ENCODE assay signal across 1 cellular context in the genomic region with DNA sequence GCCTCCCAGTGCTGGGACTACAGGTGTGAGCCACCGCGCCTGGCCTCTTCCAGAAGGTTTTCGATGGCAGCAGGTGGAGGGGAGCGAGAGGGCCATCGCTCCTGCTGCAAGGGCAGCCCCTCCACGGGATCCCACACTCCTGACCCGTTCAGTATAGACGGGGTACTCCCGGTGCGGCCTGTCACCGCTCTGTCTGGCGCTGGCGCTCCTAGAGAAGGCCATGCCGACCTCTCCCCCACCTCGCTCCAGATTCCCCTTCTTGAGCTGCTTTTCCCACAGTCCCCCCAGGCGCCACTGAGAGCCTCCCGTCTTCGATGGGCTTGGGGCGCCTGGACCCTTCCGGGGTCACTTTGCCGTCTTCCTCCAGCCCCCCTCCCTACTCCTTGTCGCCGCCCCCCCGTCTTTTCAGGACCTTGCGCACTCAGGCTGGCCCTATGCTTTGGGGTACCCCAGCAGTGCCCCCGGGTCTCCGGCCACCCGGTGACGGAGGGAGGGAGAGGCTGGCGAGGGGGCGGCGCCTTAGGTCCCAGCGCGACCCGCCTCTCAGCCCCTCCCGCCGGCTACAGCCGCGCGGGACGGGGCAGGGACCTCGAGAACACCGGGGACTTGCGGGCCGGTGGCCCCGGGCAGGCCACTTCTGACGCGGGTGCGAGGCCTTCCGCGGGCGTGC.
TF ChIP-seq lines count a peak whose summit lies in the region.

No MANE protein-coding gene starts in this region.

TF ChIP-seq in GM12878, 131 proteins besides CTCF, POLR2A, EP300 and RAD21:
- TF ChIP-seq SMAD5 (IDR thresholded peaks at IDR 0.05; ENCODE audit: low read depth) (no peak), DPF2 (IDR thresholded peaks at IDR 0.05) (no peak), EGR1 (IDR thresholded peaks at IDR 0.05; ENCODE audit: borderline replicate concordance in 1 of 2, low read depth in 2 of 2, low read length in 2 of 2) (no peak), BHLHE40 (IDR thresholded peaks at IDR 0.05; ENCODE audit: borderline replicate concordance in 1 of 2, low read depth in 2 of 2, low read length in 1 of 2) (0 out of 4 replicates have a peak, but pooled peaks of 1 of the 2 experiments have one; percentile 9), IKZF2 (IDR thresholded peaks at IDR 0.05) (no peak), LARP7 (IDR thresholded peaks at IDR 0.05) (no peak), ZSCAN29 (IDR thresholded peaks at IDR 0.05) (no peak), STAT1 (conservative IDR thresholded peaks at IDR 0.05) (no peak), ZBTB11 (CRISPR knock-in tag; IDR thresholded peaks at IDR 0.05) (no peak), NFXL1 (IDR thresholded peaks at IDR 0.05; ENCODE audit: borderline replicate concordance) (no peak), SRF (IDR thresholded peaks at IDR 0.05; ENCODE audit: low read depth in 2 of 2, low read length in 2 of 2) (no peak), HDAC2 (IDR thresholded peaks at IDR 0.05) (no peak), SREBF2 (IDR thresholded peaks at IDR 0.05; ENCODE audit: low read length) (no peak), MLLT1 (IDR thresholded peaks at IDR 0.05) (0 out of 2 replicates have a peak, but pooled peaks have one; percentile 32), NR2F1 (conservative IDR thresholded peaks at IDR 0.05) (peak; percentile 12; the same call in 1 of the 2 replicates), KLF5 (IDR thresholded peaks at IDR 0.05; ENCODE audit: partially characterized antibody) (no peak), ZNF217 (IDR thresholded peaks at IDR 0.05) (no peak), CREB1 (IDR thresholded peaks at IDR 0.05; ENCODE audit: low read depth) (no peak), HDAC6 (IDR thresholded peaks at IDR 0.05; ENCODE audit: unreplicated experiment) (no peak), TCF12 (IDR thresholded peaks at IDR 0.05; ENCODE audit: low read depth, low read length) (no peak)
- TF ChIP-seq, protein P1, sequence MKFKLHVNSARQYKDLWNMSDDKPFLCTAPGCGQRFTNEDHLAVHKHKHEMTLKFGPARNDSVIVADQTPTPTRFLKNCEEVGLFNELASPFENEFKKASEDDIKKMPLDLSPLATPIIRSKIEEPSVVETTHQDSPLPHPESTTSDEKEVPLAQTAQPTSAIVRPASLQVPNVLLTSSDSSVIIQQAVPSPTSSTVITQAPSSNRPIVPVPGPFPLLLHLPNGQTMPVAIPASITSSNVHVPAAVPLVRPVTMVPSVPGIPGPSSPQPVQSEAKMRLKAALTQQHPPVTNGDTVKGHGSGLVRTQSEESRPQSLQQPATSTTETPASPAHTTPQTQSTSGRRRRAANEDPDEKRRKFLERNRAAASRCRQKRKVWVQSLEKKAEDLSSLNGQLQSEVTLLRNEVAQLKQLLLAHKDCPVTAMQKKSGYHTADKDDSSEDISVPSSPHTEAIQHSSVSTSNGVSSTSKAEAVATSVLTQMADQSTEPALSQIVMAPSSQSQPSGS (IDR thresholded peaks at IDR 0.05; ENCODE audit: low read length) = no peak
- TF ChIP-seq, protein P2, sequence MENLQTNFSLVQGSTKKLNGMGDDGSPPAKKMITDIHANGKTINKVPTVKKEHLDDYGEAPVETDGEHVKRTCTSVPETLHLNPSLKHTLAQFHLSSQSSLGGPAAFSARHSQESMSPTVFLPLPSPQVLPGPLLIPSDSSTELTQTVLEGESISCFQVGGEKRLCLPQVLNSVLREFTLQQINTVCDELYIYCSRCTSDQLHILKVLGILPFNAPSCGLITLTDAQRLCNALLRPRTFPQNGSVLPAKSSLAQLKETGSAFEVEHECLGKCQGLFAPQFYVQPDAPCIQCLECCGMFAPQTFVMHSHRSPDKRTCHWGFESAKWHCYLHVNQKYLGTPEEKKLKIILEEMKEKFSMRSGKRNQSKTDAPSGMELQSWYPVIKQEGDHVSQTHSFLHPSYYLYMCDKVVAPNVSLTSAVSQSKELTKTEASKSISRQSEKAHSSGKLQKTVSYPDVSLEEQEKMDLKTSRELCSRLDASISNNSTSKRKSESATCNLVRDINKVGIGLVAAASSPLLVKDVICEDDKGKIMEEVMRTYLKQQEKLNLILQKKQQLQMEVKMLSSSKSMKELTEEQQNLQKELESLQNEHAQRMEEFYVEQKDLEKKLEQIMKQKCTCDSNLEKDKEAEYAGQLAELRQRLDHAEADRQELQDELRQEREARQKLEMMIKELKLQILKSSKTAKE (IDR thresholded peaks at IDR 0.05; ENCODE audit: low read depth, poor library complexity, severe bottlenecking) = no peak
- TF ChIP-seq, protein P3, sequence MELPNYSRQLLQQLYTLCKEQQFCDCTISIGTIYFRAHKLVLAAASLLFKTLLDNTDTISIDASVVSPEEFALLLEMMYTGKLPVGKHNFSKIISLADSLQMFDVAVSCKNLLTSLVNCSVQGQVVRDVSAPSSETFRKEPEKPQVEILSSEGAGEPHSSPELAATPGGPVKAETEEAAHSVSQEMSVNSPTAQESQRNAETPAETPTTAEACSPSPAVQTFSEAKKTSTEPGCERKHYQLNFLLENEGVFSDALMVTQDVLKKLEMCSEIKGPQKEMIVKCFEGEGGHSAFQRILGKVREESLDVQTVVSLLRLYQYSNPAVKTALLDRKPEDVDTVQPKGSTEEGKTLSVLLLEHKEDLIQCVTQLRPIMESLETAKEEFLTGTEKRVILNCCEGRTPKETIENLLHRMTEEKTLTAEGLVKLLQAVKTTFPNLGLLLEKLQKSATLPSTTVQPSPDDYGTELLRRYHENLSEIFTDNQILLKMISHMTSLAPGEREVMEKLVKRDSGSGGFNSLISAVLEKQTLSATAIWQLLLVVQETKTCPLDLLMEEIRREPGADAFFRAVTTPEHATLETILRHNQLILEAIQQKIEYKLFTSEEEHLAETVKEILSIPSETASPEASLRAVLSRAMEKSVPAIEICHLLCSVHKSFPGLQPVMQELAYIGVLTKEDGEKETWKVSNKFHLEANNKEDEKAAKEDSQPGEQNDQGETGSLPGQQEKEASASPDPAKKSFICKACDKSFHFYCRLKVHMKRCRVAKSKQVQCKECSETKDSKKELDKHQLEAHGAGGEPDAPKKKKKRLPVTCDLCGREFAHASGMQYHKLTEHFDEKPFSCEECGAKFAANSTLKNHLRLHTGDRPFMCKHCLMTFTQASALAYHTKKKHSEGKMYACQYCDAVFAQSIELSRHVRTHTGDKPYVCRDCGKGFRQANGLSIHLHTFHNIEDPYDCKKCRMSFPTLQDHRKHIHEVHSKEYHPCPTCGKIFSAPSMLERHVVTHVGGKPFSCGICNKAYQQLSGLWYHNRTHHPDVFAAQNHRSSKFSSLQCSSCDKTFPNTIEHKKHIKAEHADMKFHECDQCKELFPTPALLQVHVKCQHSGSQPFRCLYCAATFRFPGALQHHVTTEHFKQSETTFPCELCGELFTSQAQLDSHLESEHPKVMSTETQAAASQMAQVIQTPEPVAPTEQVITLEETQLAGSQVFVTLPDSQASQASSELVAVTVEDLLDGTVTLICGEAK (IDR thresholded peaks at IDR 0.05; ENCODE audit: borderline replicate concordance) = no peak
